In genomic region chr3:149449799-149450198, GRCh38 we compare ENCODE assay signal across 17 cellular contexts. TPM values are rescaled to one million over a fixed set of nuclear protein-coding genes. Genes with fewer than 3 reads are reported as not detected.
DNase-seq lines count a peak whose midpoint lies in the region; ATAC-seq and TF ChIP-seq lines count a peak whose summit lies in the region.
"Had no signal": no experiment of that assay in that cellular context is flagged by ENCODE, and none has a peak within 500 bp of the region (broad histone marks: within the 10 kb centered on the region; RNA-seq: fewer than 3 reads in every experiment).

No MANE protein-coding gene starts in this region.

- BruUV-seq in PC-9 (replicated peaks; lab: Mats Ljungman, UMichigan), result no TSS peak

- TF ChIP-seq CTCF in PC-9 (conservative IDR thresholded peaks at IDR 0.05) (no peak), omental fat pad (IDR thresholded peaks at IDR 0.05) (no peak), gastrocnemius medialis (IDR thresholded peaks at IDR 0.05 in 4 of 5, conservative IDR thresholded peaks at IDR 0.05 in 1 of 5) (no peak)

- H3K27ac ChIP-seq in PC-9 (peak overlapping the region; percentile 81; the same call in 1 of the 2 replicates), gastrocnemius medialis (peak overlapping the region in 2 of 4 donors; percentile 10 to 20)
- H3K27ac ChIP-seq: BLaER1 treated with 17β-estradiol and CSF1 and Interleukin-3, amounts not matched to agents 10 nM and 100 nM had no signal

- no peak overlapping the region for H2AFZ ChIP-seq in PC-9

- no peaks in the 10 kb centered on the region; the same call in 1 of the 2 replicates for H3K36me3 ChIP-seq in PC-9 (ENCODE audit: low read depth)
- H3K36me3 ChIP-seq in gastrocnemius medialis, result no peaks in the 10 kb centered on the region
- H3K36me3 ChIP-seq: HAP-1 had no signal

- in situ Hi-C loops in gastrocnemius medialis (cut with MboI; ENCODE audit: low sequenced_read_pairs in 4 of 4), result no loop called here

- DNase-seq in EL (peak; percentile 64), PC-9 (peak; percentile 39 to 60), left ventricle myocardium superior (no peak), omental fat pad (ENCODE audit: low spot score) (no peak), gastrocnemius medialis (no peak), medulla oblongata (ENCODE audit: extremely low spot score) (no peak)
- DNase-seq: activated CD4-positive, alpha-beta T cell treated with anti-CD3 and anti-CD28 coated beads for 4 hours; activated T-cell treated with anti-CD3 and anti-CD28 coated beads, Interleukin-2, amount 50 U/mL, for 72 hours; hypothalamus; NCI-H1105 treated with DMSO at 0.1 percent for 48 hours; NCI-H345; T-helper 17 cell had no signal

- POLR2A ChIA-PET in PC-9 (lab: Charles Lee; ENCODE audit: unreplicated experiment), result interaction anchor here (0.5 to 0.7 kb wide), 3 partner anchors 48 to 521 kb away, joined by 4 to 16 read pairs (median 4); partner anchors contain the start of gene PFN2

- peaks cover 24% of the 10 kb centered on the region; the same call in 1 of the 2 replicates for H3F3A ChIP-seq in PC-9 (ENCODE audit: insufficient read depth, low read depth)

- no peaks in the 10 kb centered on the region for H3K9me2 ChIP-seq in PC-9 (ENCODE audit: insufficient read depth)

- H4K20me1 ChIP-seq in PC-9 (ENCODE audit: insufficient read depth), result no peaks in the 10 kb centered on the region
- H4K20me1 ChIP-seq: BLaER1 treated with 17β-estradiol and CSF1 and Interleukin-3, amounts not matched to agents 10 nM and 100 nM had no signal

- no peak overlapping the region for H3K4me2 ChIP-seq in PC-9

- intact Hi-C loops in PC-9 (cut with micrococcal nuclease; ENCODE audit: unreplicated experiment), result loop anchor here (2.0 kb wide), 2 partner anchors 55 to 63 kb away; no protein-coding TSS in a partner anchor
- intact Hi-C loops in left ventricle myocardium superior (cut with micrococcal nuclease), result no loop called here
- intact Hi-C loops in gastrocnemius medialis (cut with DNase I; ENCODE audit: low total_unique reads), result no loop called here

- ATAC-seq in left ventricle myocardium superior (peak; percentile 29), omental fat pad (ENCODE audit: low FRiP score) (peak; percentile 38), gastrocnemius medialis (no peak), HG03108 (IDR thresholded peaks at IDR 0.05; ENCODE audit: unreplicated experiment) (no peak), HG03097 (IDR thresholded peaks at IDR 0.05; ENCODE audit: low FRiP score, unreplicated experiment) (no peak)
- ATAC-seq: activated T-cell treated with anti-CD3 and anti-CD28 coated beads, Interleukin-2, amount 50 U/mL, for 72 hours; T-helper 17 cell had no signal

- H3K27me3 ChIP-seq in PC-9 (ENCODE audit: insufficient read depth, low read depth) (no peaks in the 10 kb centered on the region), gastrocnemius medialis (no peaks in the 10 kb centered on the region)
- H3K27me3 ChIP-seq: BLaER1 treated with 17β-estradiol and CSF1 and Interleukin-3, amounts not matched to agents 10 nM and 100 nM had no signal

- CTCF ChIA-PET in PC-9 (lab: Charles Lee), result interaction anchor here (0.7 to 0.8 kb wide), 2 partner anchors 26 to 48 kb away, joined by 3 read pairs; no protein-coding TSS in a partner anchor

- H3K4me3 ChIP-seq in PC-9, result no peak overlapping the region
- no peak overlapping the region for H3K4me3 ChIP-seq in gastrocnemius medialis
- H3K4me3 ChIP-seq: BLaER1 treated with 17β-estradiol and CSF1 and Interleukin-3, amounts not matched to agents 10 nM and 100 nM; HAP-1 had no signal

- TF ChIP-seq POLR2A in gastrocnemius medialis (IDR thresholded peaks at IDR 0.05), result no peak

- H3K79me2 ChIP-seq in PC-9 (ENCODE audit: low read depth), result no peaks in the 10 kb centered on the region

- H3K9me3 ChIP-seq in PC-9 (ENCODE audit: insufficient read depth, low read depth) (peaks cover 28% of the 10 kb centered on the region; the same call in 1 of the 2 replicates), gastrocnemius medialis (no peaks in the 10 kb centered on the region)

- H3K4me1 ChIP-seq in PC-9 (replicated peaks; ENCODE audit: insufficient read depth) (peaks cover 36% of the 10 kb centered on the region), gastrocnemius medialis (peaks cover 8 to 12% of the 10 kb centered on the region in 2 donors)
- H3K4me1 ChIP-seq: HAP-1 had no signal

RNA-seq across cellular contexts. Expression of gene TM4SF4, which starts 24.7 kb away (rescaled TPM):
- total RNA-seq in PC-9 (2021) (not detected in 2 replicates), left ventricle myocardium superior (not detected), omental fat pad (under 1 TPM in 2 of 4 donors, not detected in 2; 0.24 to 0.65 TPM), gastrocnemius medialis (1 to 10 TPM in 1 of 4 donors, under 1 TPM in 1, not detected in 2; 0.13 to 2.3 TPM)
- total RNA-seq: activated T-cell treated with anti-CD3 and anti-CD28 coated beads, Interleukin-2, amount 50 U/mL, for 72 hours; mononuclear cell; T-helper 17 cell had no signal

Comparison
In these comparisons a context has a peak if more than half of its experiments do, and no peak if none do; other contexts are left out.
1. DNase-seq: peak in EL (single experiment) and PC-9 (2 of 2); none in left ventricle myocardium superior (single experiment), omental fat pad (single experiment), gastrocnemius medialis (0 of 2) and medulla oblongata (single experiment).
2. ATAC-seq: peak in left ventricle myocardium superior (single experiment) and omental fat pad (single experiment); none in gastrocnemius medialis (0 of 2), HG03108 (single experiment) and HG03097 (single experiment).